1 cellular context compared by ENCODE assay signal in genomic region chr9:129458155-129458661, GRCh38.
TF ChIP-seq lines count a peak whose summit lies in the region.

No MANE protein-coding gene starts in this region.

TF ChIP-seq in GM12878, 131 proteins besides CTCF, POLR2A, EP300 and RAD21 (continued from another document):
- TF ChIP-seq USF2 (IDR thresholded peaks at IDR 0.05; ENCODE audit: borderline replicate concordance, low read depth, low read length), result peak; percentile 56; the same call in 1 of the 2 replicates
- TF ChIP-seq SUZ12 (IDR thresholded peaks at IDR 0.05; ENCODE audit: unreplicated experiment), result no peak
- no peak for TF ChIP-seq HSF1 (IDR thresholded peaks at IDR 0.05; ENCODE audit: low read depth, low read length)
- TF ChIP-seq PAX5 (IDR thresholded peaks at IDR 0.05; ENCODE audit: borderline replicate concordance, low read depth, low read length), result peak; percentile 49; the same call in 1 of the 2 replicates
- peak; percentile 21; the same call in 1 of the 2 replicates for TF ChIP-seq IRF5 (IDR thresholded peaks at IDR 0.05; ENCODE audit: borderline replicate concordance)
- peak; percentile 49; the same call in 1 of the 2 replicates for TF ChIP-seq MTA2 (IDR thresholded peaks at IDR 0.05; ENCODE audit: low read depth)
- peak; percentile 66 for TF ChIP-seq MLLT1 (IDR thresholded peaks at IDR 0.05)
- TF ChIP-seq USF1 (IDR thresholded peaks at IDR 0.05; ENCODE audit: borderline replicate concordance, extremely low read length, insufficient read depth, low read depth, low read length), result peak; percentile 88
- 0 out of 2 replicates have a peak, but pooled peaks have one; percentile 50 for TF ChIP-seq ASH2L (IDR thresholded peaks at IDR 0.05; ENCODE audit: borderline replicate concordance, low read depth)
- TF ChIP-seq TCF3 (IDR thresholded peaks at IDR 0.05; ENCODE audit: borderline replicate concordance, insufficient read depth, low read depth, low read length), result 0 out of 2 replicates have a peak, but pooled peaks have one; percentile 14
- TF ChIP-seq CHD4 (IDR thresholded peaks at IDR 0.05), result no peak
- TF ChIP-seq ESRRA (IDR thresholded peaks at IDR 0.05; ENCODE audit: low read length), result no peak
- 0 out of 2 replicates have a peak, but pooled peaks have one; percentile 36 for TF ChIP-seq CBFB (IDR thresholded peaks at IDR 0.05; ENCODE audit: low read depth)
- TF ChIP-seq CBX3 (IDR thresholded peaks at IDR 0.05; ENCODE audit: borderline replicate concordance, low read depth), result no peak
- TF ChIP-seq ATF3 (IDR thresholded peaks at IDR 0.05; ENCODE audit: borderline replicate concordance, extremely low read depth, low read depth, low read length), result no peak
- TF ChIP-seq NR2C2 (IDR thresholded peaks at IDR 0.05; ENCODE audit: borderline replicate concordance, control insufficient read depth, insufficient read length, low read depth), result no peak
- no peak for TF ChIP-seq TCF12 (IDR thresholded peaks at IDR 0.05; ENCODE audit: low read depth, low read length)
- TF ChIP-seq IKZF2 (IDR thresholded peaks at IDR 0.05), result peak; percentile 48 to 52; a peak in 2 of 4 replicates
